ENCODE assay signal across 21 cellular contexts in the genomic region with DNA sequence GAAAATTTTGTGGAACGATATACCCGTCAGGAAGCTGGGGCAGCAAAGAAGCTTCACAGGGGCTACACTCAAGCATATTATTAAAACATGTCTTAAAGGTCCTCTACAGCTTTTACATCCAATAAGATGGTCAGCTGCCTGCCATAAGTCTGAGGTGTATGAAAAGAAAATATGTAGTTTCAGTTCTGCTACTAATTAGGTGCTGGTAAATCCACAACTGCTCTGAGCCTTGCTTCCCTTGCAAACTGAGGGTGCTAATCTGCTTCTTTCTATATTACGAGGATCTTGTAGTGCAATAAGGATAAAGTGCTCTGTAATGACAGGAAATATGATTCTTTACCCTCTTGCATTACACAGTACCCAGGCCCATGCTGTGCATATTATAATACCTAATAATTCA.
"Had no signal": no experiment of that assay in that cellular context is flagged by ENCODE, and none has a peak within 500 bp of the region (broad histone marks: within the 10 kb centered on the region; RNA-seq: fewer than 3 reads in every experiment).

No MANE protein-coding gene starts in this region.

- DNase-seq: activated CD4-positive, alpha-beta T cell treated with anti-CD3 and anti-CD28 coated beads, Interleukin-2, amount 10 ng/mL, durations not matched to agents 7 days and 5 days; activated CD4-positive, CD25-positive, alpha-beta regulatory T cell treated with anti-CD3 and anti-CD28 coated beads, Interleukin-2, amount 50 U/mL, for 72 hours; activated CD8-positive, alpha-beta memory T cell treated with anti-CD3 and anti-CD28 coated beads, Interleukin-2, amount 10 ng/mL, durations not matched to agents 7 days and 5 days; activated CD8-positive, alpha-beta T cell treated with anti-CD3 and anti-CD28 coated beads for 36 hours; activated gamma-delta T cell treated with Interleukin-2 at 50 U/mL for 16 hours; activated T-cell treated with anti-CD3 and anti-CD28 coated beads for 4 hours; anterior cingulate cortex; caudate nucleus; dermis blood vessel endothelial cell; effector CD8-positive, alpha-beta T cell; foreskin keratinocyte; kidney; lower lobe of right lung; mesendoderm; mucosa of descending colon; nephron progenitor cell; right cardiac atrium; stimulated activated CD4-positive, alpha-beta T cell treated with anti-CD3 and anti-CD28 coated beads, Interleukin-4, amount 100 ng/mL, for 4 hours; stimulated activated naive CD8-positive, alpha-beta T cell treated with anti-CD3 and anti-CD28 coated beads, Interleukin-15, Interleukin-2, amounts not matched to agents 100 U/mL and 50 U/mL, for 24 hours; upper lobe of left lung had no signal

- FAIRE-seq: kidney, TTC549 had no signal

- ATAC-seq: activated CD8-positive, alpha-beta memory T cell treated with anti-CD3 and anti-CD28 coated beads, Interleukin-2, amount 10 ng/mL, durations not matched to agents 7 days and 5 days; activated CD8-positive, alpha-beta T cell treated with anti-CD3 and anti-CD28 coated beads for 36 hours; foreskin keratinocyte; lower lobe of right lung; mucosa of descending colon; right cardiac atrium; stimulated activated naive CD8-positive, alpha-beta T cell treated with anti-CD3 and anti-CD28 coated beads, Interleukin-15, Interleukin-2, amounts not matched to agents 100 U/mL and 50 U/mL, for 24 hours had no signal
